In genomic region chr9:128193469-128194096, GRCh38 we compare ENCODE assay signal across 11 cellular contexts. TPM values are rescaled to one million over a fixed set of nuclear protein-coding genes. Genes with fewer than 3 reads are reported as not detected.
DNase-seq lines count a peak whose midpoint lies in the region; ATAC-seq, FAIRE-seq and TF ChIP-seq lines count a peak whose summit lies in the region.
"Had no signal": no experiment of that assay in that cellular context is flagged by ENCODE, and none has a peak within 500 bp of the region (broad histone marks: within the 10 kb centered on the region; RNA-seq: fewer than 3 reads in every experiment).

No MANE protein-coding gene starts in this region.

- no peaks in the 10 kb centered on the region for H3F3A ChIP-seq in GM23338 (replicated peaks; ENCODE audit: low read depth)

- H3K27ac Mint-ChIP-seq in GM23338, result no peak overlapping the region

- no peak for DNase-seq in GM23338 (ENCODE audit: low spot score)
- peak; percentile 65 for DNase-seq in cerebellum (ENCODE audit: low spot score)
- DNase-seq in pancreas, result no peak
- DNase-seq in HuH-7 (ENCODE audit: low spot score), result no peak
- DNase-seq in kidney glomerular epithelial cell (lab: John Stamatoyannopoulos, UW), result no peak
- no peak for DNase-seq in GM13976 (ENCODE audit: low spot score)

- no peaks in the 10 kb centered on the region; the same call in 1 of the 2 replicates for H4K20me1 ChIP-seq in GM23338 (replicated peaks; ENCODE audit: insufficient read depth)

- ATAC-seq in GM23338 (no peak), pancreas (no peak), GM18502 (IDR thresholded peaks at IDR 0.05; ENCODE audit: poor library complexity, unreplicated experiment) (no peak)

- H3K27me3 ChIP-seq in GM23338 (ENCODE audit: insufficient read depth), result peaks cover 6% of the 10 kb centered on the region; the same call in 1 of the 2 replicates
- H3K27me3 ChIP-seq in pancreas, result no peaks in the 10 kb centered on the region
- H3K27me3 ChIP-seq: BE2C had no signal

- H3K27ac ChIP-seq in 22Rv1 (peak overlapping the region; percentile 92), GM23338 (ENCODE audit: low read depth) (no peak overlapping the region), pancreas (peak overlapping the region in 3 of 4 donors; percentile 58 to 87 (median 66))
- H3K27ac ChIP-seq: neutrophil had no signal

- H3K9me3 ChIP-seq in pancreas, result no peaks in the 10 kb centered on the region
- H3K9me3 ChIP-seq: BE2C, neutrophil had no signal

- intact Hi-C loops in pancreas (cut with DNase I), result no loop called here

- H3K4me2 ChIP-seq in GM23338, result peak overlapping the region; percentile 73

- peaks cover 6% of the 10 kb centered on the region for H3K4me1 Mint-ChIP-seq in GM23338

- no peaks in the 10 kb centered on the region for H3K9me2 ChIP-seq in GM23338 (ENCODE audit: insufficient read depth)

- no peak overlapping the region for H3K4me3 Mint-ChIP-seq in GM23338

- H3K27me3 Mint-ChIP-seq in GM23338 (ENCODE audit: insufficient read depth, low read depth, poor library complexity), result peaks cover 19% of the 10 kb centered on the region

- H3K36me3 ChIP-seq in GM23338 (ENCODE audit: insufficient read depth), result no peaks in the 10 kb centered on the region
- peaks cover 0 to under 1% (median 0%) of the 10 kb centered on the region in 3 donors for H3K36me3 ChIP-seq in pancreas

- TF ChIP-seq CTCF in 22Rv1 (IDR thresholded peaks at IDR 0.05) (no peak), GM23338 (conservative IDR thresholded peaks at IDR 0.05; ENCODE audit: low read depth in 2 of 2) (no peak), pancreas (IDR thresholded peaks at IDR 0.05) (no peak), GM13976 (IDR thresholded peaks at IDR 0.05; ENCODE audit: borderline replicate concordance, control extremely low read depth, extremely low read depth, insufficient read depth, missing control alignments) (no peak)

- in situ Hi-C loops in GM13976 (cut with MboI; ENCODE audit: low sequenced_read_pairs, unreplicated experiment), result no loop called here

- no peaks in the 10 kb centered on the region for H3K79me2 ChIP-seq in GM23338 (replicated peaks; ENCODE audit: insufficient read depth)

- no peaks in the 10 kb centered on the region for H3K9me3 Mint-ChIP-seq in GM23338
- H3K9me3 Mint-ChIP-seq: immature natural killer cell had no signal

- H3K36me3 Mint-ChIP-seq in GM23338 (ENCODE audit: low read depth), result peaks cover 14% of the 10 kb centered on the region

- H3K4me1 ChIP-seq in GM23338 (ENCODE audit: insufficient read depth) (no peaks in the 10 kb centered on the region), pancreas (peaks cover 0 to 8% (median 6%) of the 10 kb centered on the region in 3 donors)
- H3K4me1 ChIP-seq: BE2C had no signal

- peak overlapping the region; percentile 91; the same call in 1 of the 2 replicates for H2AFZ ChIP-seq in GM23338

- no peak for FAIRE-seq in pancreas (lab: Jason Lieb, UNC)

- H3K4me3 ChIP-seq in GM23338, result peak overlapping the region; percentile 46; the same call in 1 of the 2 replicates
- no peak overlapping the region for H3K4me3 ChIP-seq in pancreas

- WGBS in pancreas, 2 donors, result 80 to 86% methylated on average over 14 of the region's 14 CpGs

TF ChIP-seq in GM23338, 12 proteins besides CTCF, POLR2A, EP300 and RAD21 (continues in another document):
- TF ChIP-seq EZH2 (IDR thresholded peaks at IDR 0.05; ENCODE audit: low read depth, unreplicated experiment) (no peak), ZNF331 (CRISPR knock-in tag; IDR thresholded peaks at IDR 0.05; ENCODE audit: low read depth) (no peak), NANOG (IDR thresholded peaks at IDR 0.05; ENCODE audit: borderline replicate concordance) (no peak), ETS1 (IDR thresholded peaks at IDR 0.05) (no peak), REST (IDR thresholded peaks at IDR 0.05; ENCODE audit: unreplicated experiment) (no peak), POLR2AphosphoS5 (IDR thresholded peaks at IDR 0.05; ENCODE audit: low read depth) (no peak), ZNF114 (CRISPR knock-in tag; IDR thresholded peaks at IDR 0.05) (no peak), JUNB (IDR thresholded peaks at IDR 0.05; ENCODE audit: unreplicated experiment) (no peak), EZH2phosphoT487 (IDR thresholded peaks at IDR 0.05; ENCODE audit: unreplicated experiment) (no peak)

RNA-seq across cellular contexts. Expression of gene CIZ1, which starts 2.2 kb away (rescaled TPM):
- total RNA-seq in GM23338 (2014; rRNA removed; shearing (Covaris generic)), result 48.2 and 61.4 TPM in 2 replicates
- 49.6 and 49.7 TPM in 2 replicates for polyA plus RNA-seq in GM23338 (2016; fragmentation: Nextera tagmentation; extraction: Ambion mirVana)
- total RNA-seq in cerebellum, result 30.8 TPM
- total RNA-seq in pancreas, result 10 to 100 TPM; 66.1 to 87.9 (median 78.0) TPM
- polyA plus RNA-seq in pancreas, result 10 to 100 TPM; 56.5 to 80.1 TPM

RNA-seq across cellular contexts. Expression of gene DNM1, which starts 9.6 kb away (rescaled TPM):
- 42.0 and 43.2 TPM in 2 replicates for total RNA-seq in GM23338 (2014; rRNA removed; shearing (Covaris generic))
- 24.0 and 36.0 TPM in 2 replicates for polyA plus RNA-seq in GM23338 (2016; fragmentation: Nextera tagmentation; extraction: Ambion mirVana)
- total RNA-seq in cerebellum, result 120 TPM
- 10 to 100 TPM in 3 of 6 donors, 1 to 10 TPM in 3; 5.8 to 19.3 (median 10.0) TPM for total RNA-seq in pancreas
- 10 to 100 TPM; 19.6 to 23.1 TPM for polyA plus RNA-seq in pancreas

RNA-seq across cellular contexts. Expression of gene BBLN, which starts 33.5 kb away (rescaled TPM):
- total RNA-seq in GM23338 (2014; rRNA removed; shearing (Covaris generic)), result 246 and 276 TPM in 2 replicates
- polyA plus RNA-seq in GM23338 (2016; fragmentation: Nextera tagmentation; extraction: Ambion mirVana) (171 and 177 TPM in 2 replicates), pancreas (100 to 1,000 TPM in 1 of 2 donors, 10 to 100 TPM in 1; 86.1 to 133 TPM)
- total RNA-seq in cerebellum (24.9 TPM), pancreas (10 to 100 TPM; 23.1 to 38.3 (median 30.9) TPM)

RNA-seq across cellular contexts. Expression of gene LCN2, which starts 44.3 kb away (rescaled TPM):
- 0.27 TPM in 1 of 2 replicates, not detected in the other for total RNA-seq in GM23338 (2014; rRNA removed; shearing (Covaris generic))
- 2.0 and 2.7 TPM in 2 replicates for polyA plus RNA-seq in GM23338 (2016; fragmentation: Nextera tagmentation; extraction: Ambion mirVana)
- not detected for total RNA-seq in cerebellum
- 100 to 1,000 TPM in 1 of 6 donors, 10 to 100 TPM in 3, 1 to 10 TPM in 2; 6.3 to 158 (median 45.7) TPM for total RNA-seq in pancreas
- 10 to 100 TPM; 46.8 to 75.1 TPM for polyA plus RNA-seq in pancreas
